ENCODE assay signal across 16 cellular contexts in the genomic region with DNA sequence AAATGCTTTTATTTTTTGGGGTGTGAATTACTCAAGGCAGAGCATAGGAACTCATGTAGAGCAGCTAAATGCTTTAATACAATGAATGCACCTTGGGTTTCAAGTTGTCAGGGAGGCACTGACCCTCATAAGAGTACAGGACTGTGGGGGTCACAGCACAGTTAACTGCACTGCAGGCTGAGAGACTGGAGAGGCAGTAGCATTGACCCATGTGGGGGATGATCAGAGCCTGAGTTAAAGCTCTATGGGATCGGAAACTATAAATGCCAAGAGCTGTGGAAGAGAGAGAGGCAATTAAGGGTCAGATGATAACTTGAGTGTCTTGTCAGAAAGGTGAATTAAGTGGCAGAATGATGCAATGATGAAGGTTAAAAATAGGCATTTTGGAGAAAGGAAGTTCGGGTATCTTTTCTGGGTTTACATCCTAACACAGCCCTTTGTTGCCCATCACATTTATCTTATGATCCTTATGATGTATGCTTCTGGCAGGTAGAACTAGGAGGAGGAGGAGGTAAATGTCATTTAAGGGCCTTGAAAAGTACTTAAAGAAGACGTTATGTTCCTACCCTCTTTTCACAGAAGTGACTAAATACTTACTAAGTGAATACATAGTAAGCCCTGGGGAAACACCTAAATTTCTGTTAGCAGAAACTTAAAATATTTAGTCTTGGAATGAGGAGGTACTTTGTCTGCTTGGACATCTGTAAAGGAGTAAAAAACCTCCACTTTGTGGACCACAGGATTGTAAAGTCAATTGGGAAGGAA.
"Had no signal": no experiment of that assay in that cellular context is flagged by ENCODE, and none has a peak within 500 bp of the region (broad histone marks: within the 10 kb centered on the region; RNA-seq: fewer than 3 reads in every experiment).

No MANE protein-coding gene starts in this region.

- H3K4me3 ChIP-seq: hepatocyte, neural progenitor cell, transverse colon had no signal

- H3K36me3 Mint-ChIP-seq: mesothelial cell of epicardium, neural progenitor cell had no signal

- H3K9me3 Mint-ChIP-seq: activated B cell treated with CpG ODN at 0.5 μM for 24 hours; activated CD4-positive, alpha-beta T cell treated with anti-CD3 and anti-CD28 coated beads, Interleukin-2, amount 10 ng/mL, durations not matched to agents 7 days and 5 days; central memory CD8-positive, alpha-beta T cell; dendritic cell treated with granulocyte-macrophage colony-stimulating factor and Interleukin-4, amounts not matched to agents 40 ng/mL and 50 ng/mL, for 4 days; effector memory CD8-positive, alpha-beta T cell; neural progenitor cell had no signal

- H3K27ac Mint-ChIP-seq: activated B cell treated with CpG ODN at 0.5 μM for 24 hours; activated CD4-positive, alpha-beta T cell treated with anti-CD3 and anti-CD28 coated beads, Interleukin-2, amount 10 ng/mL, durations not matched to agents 7 days and 5 days; dendritic cell treated with granulocyte-macrophage colony-stimulating factor and Interleukin-4, amounts not matched to agents 40 ng/mL and 50 ng/mL, for 4 days; effector memory CD8-positive, alpha-beta T cell; mesothelial cell of epicardium; neural progenitor cell; T-helper 17 cell had no signal

- H2AFZ ChIP-seq: hepatocyte, neural progenitor cell, parathyroid adenoma had no signal

- H3K27ac ChIP-seq: hepatocyte, neural progenitor cell, parathyroid adenoma, transverse colon had no signal

- H3K4me3 Mint-ChIP-seq: activated B cell treated with CpG ODN at 0.5 μM for 24 hours; activated CD4-positive, alpha-beta T cell treated with anti-CD3 and anti-CD28 coated beads, Interleukin-2, amount 10 ng/mL, durations not matched to agents 7 days and 5 days; central memory CD8-positive, alpha-beta T cell; dendritic cell treated with granulocyte-macrophage colony-stimulating factor and Interleukin-4, amounts not matched to agents 40 ng/mL and 50 ng/mL, for 4 days; effector memory CD8-positive, alpha-beta T cell; mesothelial cell of epicardium; neural progenitor cell; T-helper 17 cell had no signal

- H3K9ac ChIP-seq: neural progenitor cell, parathyroid adenoma had no signal

- H3K4me2 ChIP-seq: hepatocyte, neural progenitor cell had no signal

- ATAC-seq: effector memory CD8-positive, alpha-beta T cell; T-helper 17 cell had no signal

- H3K27me3 Mint-ChIP-seq: activated B cell treated with CpG ODN at 0.5 μM for 24 hours; activated CD4-positive, alpha-beta T cell treated with anti-CD3 and anti-CD28 coated beads, Interleukin-2, amount 10 ng/mL, durations not matched to agents 7 days and 5 days; central memory CD8-positive, alpha-beta T cell; dendritic cell treated with granulocyte-macrophage colony-stimulating factor and Interleukin-4, amounts not matched to agents 40 ng/mL and 50 ng/mL, for 4 days; effector memory CD8-positive, alpha-beta T cell; T-helper 17 cell had no signal

- DNase-seq: activated B cell treated with CpG ODN at 0.5 μM for 24 hours; activated CD4-positive, alpha-beta T cell treated with anti-CD3 and anti-CD28 coated beads, Interleukin-2, amount 10 ng/mL, durations not matched to agents 7 days and 5 days; activated gamma-delta T cell; activated T-cell treated with anti-CD3 and anti-CD28 coated beads, Interleukin-2, amount 50 U/mL, for 1 hour; effector memory CD8-positive, alpha-beta T cell; erythroblast; stimulated activated CD4-positive, alpha-beta T cell treated with anti-CD3 and anti-CD28 coated beads, Interleukin-4, amount 100 ng/mL, for 24 hours; T-helper 17 cell; transverse colon had no signal

- H3K4me1 Mint-ChIP-seq: activated CD4-positive, alpha-beta T cell treated with anti-CD3 and anti-CD28 coated beads, Interleukin-2, amount 10 ng/mL, durations not matched to agents 7 days and 5 days had no signal

- H3K36me3 ChIP-seq: neural progenitor cell, transverse colon had no signal

- H3K27me3 ChIP-seq: hepatocyte, neural progenitor cell, transverse colon had no signal

- FAIRE-seq: astrocyte had no signal

- H3K9me3 ChIP-seq: transverse colon had no signal
